ENCODE assay signal across 8 cellular contexts in genomic region chr22:40345801-40346177, GRCh38. TPM values are rescaled to one million over a fixed set of nuclear protein-coding genes. Genes with fewer than 3 reads are reported as not detected.
A peak's percentile ranks its signal among the peaks of the same experiment; 100 is the strongest.
DNase-seq lines count a peak whose midpoint lies in the region; ATAC-seq and TF ChIP-seq lines count a peak whose summit lies in the region.

No MANE protein-coding gene starts in this region.

- H3K4me1 ChIP-seq in RWPE2 (ENCODE audit: insufficient read depth, poor library complexity, severe bottlenecking) (peaks cover 15% of the 10 kb centered on the region), left ventricle myocardium inferior (peaks cover 39% of the 10 kb centered on the region), skeletal muscle satellite cell (ENCODE audit: control insufficient read depth, insufficient read depth, low read length) (peaks cover 14% of the 10 kb centered on the region)

- peak overlapping the region; percentile 93 for H3K27ac Mint-ChIP-seq in activated naive CD4-positive, alpha-beta T cell treated with anti-CD3 and anti-CD28 coated beads, Interleukin-2, amount 50 U/mL, for 24 hours

- H3K9me3 Mint-ChIP-seq in activated naive CD4-positive, alpha-beta T cell treated with anti-CD3 and anti-CD28 coated beads, Interleukin-2, amount 50 U/mL, for 24 hours, result no peaks in the 10 kb centered on the region

- TF ChIP-seq CTCF in RWPE2 (IDR thresholded peaks at IDR 0.05; ENCODE audit: poor library complexity, severe bottlenecking), result no peak
- no peak for TF ChIP-seq CTCF in left ventricle myocardium inferior (IDR thresholded peaks at IDR 0.05; ENCODE audit: borderline replicate concordance)

- peaks cover 5% of the 10 kb centered on the region for H3K36me3 Mint-ChIP-seq in activated naive CD4-positive, alpha-beta T cell treated with anti-CD3 and anti-CD28 coated beads, Interleukin-2, amount 50 U/mL, for 24 hours

- H3K4me3 ChIP-seq in RWPE2 (ENCODE audit: severe bottlenecking) (peak overlapping the region; percentile 71), left ventricle myocardium inferior (peak overlapping the region; percentile 86), skeletal muscle satellite cell (ENCODE audit: low read length) (peak overlapping the region; percentile 99)

- H3K27ac ChIP-seq in RWPE2 (ENCODE audit: poor library complexity, severe bottlenecking) (peak overlapping the region; percentile 77), left ventricle myocardium inferior (replicated peaks) (peak overlapping the region; percentile 95)

- peaks cover 33% of the 10 kb centered on the region for H3K36me3 ChIP-seq in RWPE2 (ENCODE audit: low read depth)
- peaks cover 18% of the 10 kb centered on the region for H3K36me3 ChIP-seq in left ventricle myocardium inferior
- peaks cover 18% of the 10 kb centered on the region for H3K36me3 ChIP-seq in skeletal muscle satellite cell (ENCODE audit: insufficient read depth, low read length)

- H3K4me1 Mint-ChIP-seq in activated naive CD4-positive, alpha-beta T cell treated with anti-CD3 and anti-CD28 coated beads, Interleukin-2, amount 50 U/mL, for 24 hours, result peaks cover 44% of the 10 kb centered on the region

- H3K27me3 ChIP-seq in RWPE2 (ENCODE audit: insufficient read depth, poor library complexity, severe bottlenecking), result no peaks in the 10 kb centered on the region
- H3K27me3 ChIP-seq in left ventricle myocardium inferior (ENCODE audit: low read depth), result no peaks in the 10 kb centered on the region
- H3K27me3 ChIP-seq in skeletal muscle satellite cell (ENCODE audit: control insufficient read depth, insufficient read depth, low read length), result no peaks in the 10 kb centered on the region

- no peaks in the 10 kb centered on the region for H3K27me3 Mint-ChIP-seq in activated naive CD4-positive, alpha-beta T cell treated with anti-CD3 and anti-CD28 coated beads, Interleukin-2, amount 50 U/mL, for 24 hours

- peak; percentile 61 for DNase-seq in NCI-H146 (lab: John Stamatoyannopoulos, UW)
- no peak for DNase-seq in NCI-H146 treated with DMSO at 0.1 percent for 48 hours (lab: John Stamatoyannopoulos, UW; ENCODE audit: unreplicated experiment)
- no peak for DNase-seq in RWPE2 (ENCODE audit: low spot score)
- DNase-seq in left ventricle myocardium inferior, result no peak
- DNase-seq in NK-92 treated with Interleukin-12 subunit alpha and Interleukin-12 subunit beta, amount 100 ng/mL, for 24 hours (lab: John Stamatoyannopoulos, UW), result no peak

- ATAC-seq in HG03103 (IDR thresholded peaks at IDR 0.05; ENCODE audit: low read depth, unreplicated experiment), result peak; percentile 13
- peak; percentile 16; the same call in 2 of the 3 replicates for ATAC-seq in RWPE2 (ENCODE audit: low read depth)

- peak overlapping the region; percentile 97 for H3K9ac ChIP-seq in skeletal muscle satellite cell (ENCODE audit: low read depth, low read length)

- H3K9me3 ChIP-seq in RWPE2 (ENCODE audit: severe bottlenecking), result no peaks in the 10 kb centered on the region
- no peaks in the 10 kb centered on the region for H3K9me3 ChIP-seq in left ventricle myocardium inferior (replicated peaks)
- H3K9me3 ChIP-seq in skeletal muscle satellite cell (replicated peaks; ENCODE audit: low read length), result no peaks in the 10 kb centered on the region

- H3K4me2 ChIP-seq in skeletal muscle satellite cell (ENCODE audit: low read length), result peak overlapping the region; percentile 95

- peak overlapping the region; percentile 97 for H3K4me3 Mint-ChIP-seq in activated naive CD4-positive, alpha-beta T cell treated with anti-CD3 and anti-CD28 coated beads, Interleukin-2, amount 50 U/mL, for 24 hours

- intact Hi-C loops in left ventricle myocardium inferior (cut with micrococcal nuclease), result no loop called here

RNA-seq across cellular contexts. Expression of gene ADSL, which starts 0.5 kb away (rescaled TPM):
- total RNA-seq in left ventricle myocardium inferior, result 48.5 TPM
- total RNA-seq in skeletal muscle satellite cell (2012; rRNA removed), result 158 and 162 TPM in 2 replicates

RNA-seq across cellular contexts. Expression of gene SGSM3, which starts 24.6 kb away (rescaled TPM):
- 40.4 TPM for total RNA-seq in left ventricle myocardium inferior
- 37.5 and 41.7 TPM in 2 replicates for total RNA-seq in skeletal muscle satellite cell (2012; rRNA removed)
